In genomic region chr10:74856940-74857339, GRCh38 we compare ENCODE assay signal across 27 cellular contexts.
"Had no signal": no experiment of that assay in that cellular context is flagged by ENCODE, and none has a peak within 500 bp of the region (broad histone marks: within the 10 kb centered on the region; RNA-seq: fewer than 3 reads in every experiment).

No MANE protein-coding gene starts in this region.

- H3K4me3 ChIP-seq: colonic mucosa, gastroesophageal sphincter, heart left ventricle, hepatocyte, lung, prostate gland, right atrium auricular region, sigmoid colon, suprapubic skin, transverse colon, upper lobe of right lung, uterus had no signal

- H3K27me3 Mint-ChIP-seq: dendritic cell treated with granulocyte-macrophage colony-stimulating factor and Interleukin-4, amounts not matched to agents 40 ng/mL and 50 ng/mL, for 4 days; memory B cell had no signal

- H2AFZ ChIP-seq: hepatocyte had no signal

- H3K9me3 ChIP-seq: colonic mucosa, gastroesophageal sphincter, heart left ventricle, prostate gland, right atrium auricular region, sigmoid colon, suprapubic skin, transverse colon, upper lobe of right lung, uterus had no signal

- H3K4me3 Mint-ChIP-seq: dendritic cell treated with granulocyte-macrophage colony-stimulating factor and Interleukin-4, amounts not matched to agents 40 ng/mL and 50 ng/mL, for 4 days; endodermal cell; memory B cell; nephron; stimulated activated effector memory CD8-positive, alpha-beta T cell treated with anti-CD3 and anti-CD28 coated beads, Interleukin-12 subunit alpha, Interleukin-12 subunit beta, amount 100 ng/mL, for 72 hours had no signal

- H3K9me3 Mint-ChIP-seq: dendritic cell treated with granulocyte-macrophage colony-stimulating factor and Interleukin-4, amounts not matched to agents 40 ng/mL and 50 ng/mL, for 4 days; memory B cell; nephron; stimulated activated effector memory CD8-positive, alpha-beta T cell treated with anti-CD3 and anti-CD28 coated beads, Interleukin-12 subunit alpha, Interleukin-12 subunit beta, amount 100 ng/mL, for 72 hours had no signal

- H3K36me3 ChIP-seq: colonic mucosa, gastroesophageal sphincter, heart left ventricle, prostate gland, right atrium auricular region, sigmoid colon, suprapubic skin, transverse colon, upper lobe of right lung, uterus had no signal

- DNase-seq: colonic mucosa; effector CD8-positive, alpha-beta T cell; endodermal cell; foreskin fibroblast; heart left ventricle; kidney; nucleus accumbens; sigmoid colon; stimulated activated CD4-positive, alpha-beta T cell treated with anti-CD3 and anti-CD28 coated beads, Interleukin-2, amount 100 ng/mL, for 24 hours; stimulated activated CD4-positive, alpha-beta T cell treated with anti-CD3 and anti-CD28 coated beads, Interleukin-4, amount 100 ng/mL, for 24 hours; stimulated activated naive CD8-positive, alpha-beta T cell treated with anti-CD3 and anti-CD28 coated beads, Interleukin-15, Interleukin-2, amounts not matched to agents 100 U/mL and 50 U/mL, for 24 hours; transverse colon; upper lobe of right lung; uterus had no signal

- ATAC-seq: esophagus mucosa; gastroesophageal sphincter; heart left ventricle; left lobe of liver; stimulated activated effector memory CD8-positive, alpha-beta T cell treated with anti-CD3 and anti-CD28 coated beads, Interleukin-12 subunit alpha, Interleukin-12 subunit beta, amount 100 ng/mL, for 72 hours; stimulated activated naive CD8-positive, alpha-beta T cell treated with anti-CD3 and anti-CD28 coated beads, Interleukin-15, Interleukin-2, amounts not matched to agents 100 U/mL and 50 U/mL, for 24 hours; upper lobe of right lung had no signal

- FAIRE-seq: kidney had no signal

- H3K4me2 ChIP-seq: hepatocyte had no signal

- H3K27me3 ChIP-seq: colonic mucosa, gastroesophageal sphincter, heart left ventricle, hepatocyte, right atrium auricular region, sigmoid colon, suprapubic skin, transverse colon, upper lobe of right lung, uterus had no signal

- H3K27ac Mint-ChIP-seq: dendritic cell treated with granulocyte-macrophage colony-stimulating factor and Interleukin-4, amounts not matched to agents 40 ng/mL and 50 ng/mL, for 4 days; endodermal cell; nephron; stimulated activated effector memory CD8-positive, alpha-beta T cell treated with anti-CD3 and anti-CD28 coated beads, Interleukin-12 subunit alpha, Interleukin-12 subunit beta, amount 100 ng/mL, for 72 hours had no signal

- H3K27ac ChIP-seq: colonic mucosa, epithelial cell of prostate, gastroesophageal sphincter, heart left ventricle, hepatocyte, prostate gland, right atrium auricular region, sigmoid colon, suprapubic skin, transverse colon, upper lobe of right lung, uterus had no signal
